In genomic region chr11:61694971-61695706, GRCh38 we compare ENCODE assay signal across 9 cellular contexts. TPM values are rescaled to one million over a fixed set of nuclear protein-coding genes. Genes with fewer than 3 reads are reported as not detected.
DNase-seq lines count a peak whose midpoint lies in the region; ATAC-seq and TF ChIP-seq lines count a peak whose summit lies in the region.
"Had no signal": no experiment of that assay in that cellular context is flagged by ENCODE, and none has a peak within 500 bp of the region (broad histone marks: within the 10 kb centered on the region; RNA-seq: fewer than 3 reads in every experiment).

No MANE protein-coding gene starts in this region.

- H3K4me1 ChIP-seq in SK-N-SH (ENCODE audit: control insufficient read depth in 1 of 2, insufficient read depth in 2 of 2, low read depth in 1 of 2, low read length in 1 of 2) (peaks cover 15 to 58% of the 10 kb centered on the region in 2 experiments; a peak in 3 of 4 replicates), foreskin keratinocyte (no peaks in the 10 kb centered on the region), prostate gland (replicated peaks) (peaks cover 68% of the 10 kb centered on the region)
- H3K4me1 ChIP-seq: HAP-1 had no signal

- TF ChIP-seq EP300 in SK-N-SH (IDR thresholded peaks at IDR 0.05; ENCODE audit: borderline replicate concordance in 1 of 2, low read depth in 1 of 2, low read length in 1 of 2), result no peak

- no peaks in the 10 kb centered on the region for H3F3A ChIP-seq in SK-N-SH (replicated peaks; ENCODE audit: insufficient read depth)

- H4K20me1 ChIP-seq in SK-N-SH (ENCODE audit: insufficient read depth), result 0 out of 2 replicates have a peak, but pooled peaks cover 3% of the 10 kb centered on the region

- no peaks in the 10 kb centered on the region for H3K9me2 ChIP-seq in SK-N-SH

- H3K4me3 ChIP-seq in SK-N-SH (ENCODE audit: low read depth in 2 of 2, low read length in 1 of 2) (no peak overlapping the region), prostate gland (peak overlapping the region in 1 of 2 donors; percentile 13)
- H3K4me3 ChIP-seq: HAP-1 had no signal

- intact Hi-C loops in Calu3 (cut with micrococcal nuclease; ENCODE audit: unreplicated experiment) (no loop called here), prostate gland (cut with DNase I) (loop anchor here (5.0 kb wide), 1 partner anchor 37 kb away; no protein-coding TSS in a partner anchor), posterior vena cava (cut with DNase I) (no loop called here)

- no peaks in the 10 kb centered on the region for H3K79me2 ChIP-seq in SK-N-SH (ENCODE audit: insufficient read depth)

- BruUV-seq in Calu3 (replicated peaks; lab: Mats Ljungman, UMichigan), result TSS peak; percentile 58

- H3K27me3 Mint-ChIP-seq in Calu3 (ENCODE audit: unreplicated experiment), result no peaks in the 10 kb centered on the region

- H3K27ac Mint-ChIP-seq in Calu3 (ENCODE audit: unreplicated experiment), result peak overlapping the region; percentile 87

- H3K36me3 ChIP-seq in SK-N-SH (replicated peaks in 1 of 2; ENCODE audit: control insufficient read depth in 1 of 2, insufficient read depth in 2 of 2, low read length in 1 of 2), result no peaks in the 10 kb centered on the region
- no peaks in the 10 kb centered on the region for H3K36me3 ChIP-seq in prostate gland
- H3K36me3 ChIP-seq: HAP-1 had no signal

- no peak for TF ChIP-seq RAD21 in SK-N-SH (IDR thresholded peaks at IDR 0.05; ENCODE audit: low read length)

- ATAC-seq in foreskin keratinocyte, result no peak

- H3K36me3 Mint-ChIP-seq in Calu3 (ENCODE audit: insufficient read depth, unreplicated experiment), result peaks cover 17% of the 10 kb centered on the region

- peak; percentile 51 for DNase-seq in Calu3
- DNase-seq in SK-N-SH, result peak; percentile 67
- no peak for DNase-seq in foreskin keratinocyte
- peak; percentile 88 for DNase-seq in prostate gland (ENCODE audit: low spot score)
- no peak for DNase-seq in NOMO-1 treated with dmso at 0.1 percent for 144 hours (lab: John Stamatoyannopoulos, UW; ENCODE audit: unreplicated experiment)
- no peak for DNase-seq in Kasumi-1 (lab: John Stamatoyannopoulos, UW)
- DNase-seq in posterior vena cava (ENCODE audit: low spot score), result no peak
- no peak for DNase-seq in AML-193 (lab: John Stamatoyannopoulos, UW)

- H3K27me3 ChIP-seq in SK-N-SH (ENCODE audit: insufficient read depth) (no peaks in the 10 kb centered on the region), foreskin keratinocyte (peaks cover 17% of the 10 kb centered on the region), prostate gland (replicated peaks; ENCODE audit: insufficient read depth) (no peaks in the 10 kb centered on the region)

- no peaks in the 10 kb centered on the region for H3K9me3 Mint-ChIP-seq in Calu3 (ENCODE audit: low read depth, unreplicated experiment)

- H3K27ac ChIP-seq in SK-N-SH (ENCODE audit: low read depth in 2 of 2, low read length in 1 of 2), result peak overlapping the region; percentile 32 to 47; a peak in 2 of 4 replicates
- H3K27ac ChIP-seq in foreskin keratinocyte, result peak overlapping the region; percentile 49
- H3K27ac ChIP-seq in prostate gland, result peak overlapping the region; percentile 98

- H3K4me3 Mint-ChIP-seq in Calu3 (ENCODE audit: low read depth, unreplicated experiment), result peak overlapping the region; percentile 49

- TF ChIP-seq CTCF in Calu3 (IDR thresholded peaks at IDR 0.05; ENCODE audit: unreplicated experiment), result no peak
- TF ChIP-seq CTCF in SK-N-SH (IDR thresholded peaks at IDR 0.05), result peak; percentile 32
- TF ChIP-seq CTCF in foreskin keratinocyte (conservative IDR thresholded peaks at IDR 0.05), result peak; percentile 15
- TF ChIP-seq CTCF in prostate gland (IDR thresholded peaks at IDR 0.05), result peak in 2 of 4 experiments; percentile 49 to 75

- H3K9ac ChIP-seq in SK-N-SH, result no peak overlapping the region

- H2AFZ ChIP-seq in SK-N-SH (ENCODE audit: low read depth), result no peak overlapping the region

- no peaks in the 10 kb centered on the region for H3K9me3 ChIP-seq in SK-N-SH
- H3K9me3 ChIP-seq in prostate gland, result no peaks in the 10 kb centered on the region
- H3K9me3 ChIP-seq: HAP-1 had no signal

- no peak overlapping the region; the same call in 1 of the 2 replicates for H3K4me2 ChIP-seq in SK-N-SH

- TF ChIP-seq POLR2A in prostate gland (IDR thresholded peaks at IDR 0.05), result no peak

- CTCF ChIA-PET in Calu3 (lab: Charles Lee), result interaction anchor here (0.6 to 1.7 kb wide), 7 partner anchors 10 to 146 kb away, joined by 3 to 7 read pairs (median 3); partner anchors contain the start of gene DAGLA
- CTCF ChIA-PET in SK-N-SH (lab: Yijun Ruan, JAX), result interaction anchor here (0.6 to 2.0 kb wide), 12 partner anchors 12 to 259 kb away, joined by 3 to 11 read pairs (median 4); partner anchors contain the start of gene DAGLA

- peaks cover 34% of the 10 kb centered on the region for H3K4me1 Mint-ChIP-seq in Calu3 (ENCODE audit: low read depth, unreplicated experiment)

- 78% methylated on average over 6 of the region's 13 CpGs for WGBS in SK-N-SH (ENCODE audit: low lambda C conversion rate)
- WGBS in prostate gland, result 16% methylated on average over 13 of the region's 13 CpGs

- POLR2A ChIA-PET in SK-N-SH (lab: Yijun Ruan, JAX), result interaction anchor here (0.9 kb wide), 1 partner anchor 23 kb away, joined by 4 read pairs; no protein-coding TSS in a partner anchor

TF ChIP-seq in SK-N-SH, 30 proteins besides CTCF, POLR2A, EP300 and RAD21:
- TF ChIP-seq MEF2A (IDR thresholded peaks at IDR 0.05; ENCODE audit: borderline replicate concordance, low read depth), result no peak
- TF ChIP-seq SMC3 (IDR thresholded peaks at IDR 0.05; ENCODE audit: low read depth, low read length), result no peak
- TF ChIP-seq TAF1 (IDR thresholded peaks at IDR 0.05; ENCODE audit: borderline replicate concordance, low read depth, low read length), result no peak
- no peak for TF ChIP-seq CHD2 (IDR thresholded peaks at IDR 0.05; ENCODE audit: low read length, partially characterized antibody)
- no peak for TF ChIP-seq POLR2AphosphoS5 (IDR thresholded peaks at IDR 0.05; ENCODE audit: low read depth, low read length)
- no peak for TF ChIP-seq EZH2phosphoT487 (IDR thresholded peaks at IDR 0.05; ENCODE audit: borderline replicate concordance, low read depth)
- no peak for TF ChIP-seq FOXJ3 (CRISPR knock-in tag; IDR thresholded peaks at IDR 0.05)
- no peak for TF ChIP-seq RXRA (IDR thresholded peaks at IDR 0.05; ENCODE audit: borderline replicate concordance, low read depth)
- TF ChIP-seq REST (IDR thresholded peaks at IDR 0.05; ENCODE audit: low read depth, low read length), result no peak
- TF ChIP-seq GABPA (IDR thresholded peaks at IDR 0.05; ENCODE audit: low read depth), result no peak
- TF ChIP-seq JUND (IDR thresholded peaks at IDR 0.05), result no peak
- TF ChIP-seq NFIC (IDR thresholded peaks at IDR 0.05; ENCODE audit: borderline replicate concordance), result no peak
- TF ChIP-seq YY1 (IDR thresholded peaks at IDR 0.05; ENCODE audit: low read depth), result no peak

RNA-seq across cellular contexts. Expression of gene DAGLA, which starts 14.9 kb away (rescaled TPM):
- 7.5 and 9.0 TPM in 2 replicates for total RNA-seq in Calu3 (2022)
- polyA plus RNA-seq in SK-N-SH (2012; rRNA removed), result 2.7 and 3.3 TPM in 2 replicates
- 1.2 and 2.2 TPM in 2 replicates for polyA plus RNA-seq in SK-N-SH (2012; cell fraction: cytosol; rRNA removed)
- polyA plus RNA-seq in SK-N-SH (2012; cell fraction: nucleus; rRNA removed), result 7.1 and 8.6 TPM in 2 replicates
- 0.18 and 0.24 TPM in 2 replicates for total RNA-seq in foreskin keratinocyte
- polyA plus RNA-seq in foreskin keratinocyte, result 0.10 and 0.11 TPM in 2 replicates
- 10 to 100 TPM; 10.8 to 12.2 TPM for total RNA-seq in prostate gland
- total RNA-seq in posterior vena cava, result 1 to 10 TPM; 1.8 to 2.4 TPM

RNA-seq across cellular contexts. Expression of gene MYRF, which starts 57.3 kb away (rescaled TPM):
- total RNA-seq in Calu3 (2022) (91.4 and 139 TPM in 2 replicates), foreskin keratinocyte (0.10 and 0.18 TPM in 2 replicates), prostate gland (1 to 10 TPM in 1 of 2 donors, under 1 TPM in 1; 0.77 to 3.4 TPM), posterior vena cava (1 to 10 TPM; 3.1 to 3.7 TPM)
- polyA plus RNA-seq in SK-N-SH (2012; rRNA removed) (1.8 and 2.8 TPM in 2 replicates), foreskin keratinocyte (0.11 and 0.12 TPM in 2 replicates)
- 0.97 and 1.4 TPM in 2 replicates for polyA plus RNA-seq in SK-N-SH (2012; cell fraction: cytosol; rRNA removed)
- polyA plus RNA-seq in SK-N-SH (2012; cell fraction: nucleus; rRNA removed), result 8.2 and 10.0 TPM in 2 replicates

Comparison
In these comparisons a context has a peak if more than half of its experiments do, and no peak if none do; other contexts are left out.
1. DNase-seq: peak in Calu3 (single experiment), SK-N-SH (single experiment) and prostate gland (single experiment); none in foreskin keratinocyte (0 of 2), NOMO-1 treated with dmso at 0.1 percent for 144 hours (single experiment), Kasumi-1 (0 of 2), posterior vena cava (single experiment) and AML-193 (0 of 2).
2. H3K27ac ChIP-seq: peak in every context shown above with its lines; median percentile 98 in prostate gland; 49 in foreskin keratinocyte; 40 in SK-N-SH.
3. RNA of gene MYRF, which starts 57.3 kb away (total RNA-seq): 91.4 to 139 TPM in Calu3; 3.1 to 3.7 TPM in posterior vena cava, 0.77 to 3.4 TPM in prostate gland and 0.10 to 0.18 TPM in foreskin keratinocyte; every median in the first group is over 10 times any median in the second.